In the genomic region with DNA sequence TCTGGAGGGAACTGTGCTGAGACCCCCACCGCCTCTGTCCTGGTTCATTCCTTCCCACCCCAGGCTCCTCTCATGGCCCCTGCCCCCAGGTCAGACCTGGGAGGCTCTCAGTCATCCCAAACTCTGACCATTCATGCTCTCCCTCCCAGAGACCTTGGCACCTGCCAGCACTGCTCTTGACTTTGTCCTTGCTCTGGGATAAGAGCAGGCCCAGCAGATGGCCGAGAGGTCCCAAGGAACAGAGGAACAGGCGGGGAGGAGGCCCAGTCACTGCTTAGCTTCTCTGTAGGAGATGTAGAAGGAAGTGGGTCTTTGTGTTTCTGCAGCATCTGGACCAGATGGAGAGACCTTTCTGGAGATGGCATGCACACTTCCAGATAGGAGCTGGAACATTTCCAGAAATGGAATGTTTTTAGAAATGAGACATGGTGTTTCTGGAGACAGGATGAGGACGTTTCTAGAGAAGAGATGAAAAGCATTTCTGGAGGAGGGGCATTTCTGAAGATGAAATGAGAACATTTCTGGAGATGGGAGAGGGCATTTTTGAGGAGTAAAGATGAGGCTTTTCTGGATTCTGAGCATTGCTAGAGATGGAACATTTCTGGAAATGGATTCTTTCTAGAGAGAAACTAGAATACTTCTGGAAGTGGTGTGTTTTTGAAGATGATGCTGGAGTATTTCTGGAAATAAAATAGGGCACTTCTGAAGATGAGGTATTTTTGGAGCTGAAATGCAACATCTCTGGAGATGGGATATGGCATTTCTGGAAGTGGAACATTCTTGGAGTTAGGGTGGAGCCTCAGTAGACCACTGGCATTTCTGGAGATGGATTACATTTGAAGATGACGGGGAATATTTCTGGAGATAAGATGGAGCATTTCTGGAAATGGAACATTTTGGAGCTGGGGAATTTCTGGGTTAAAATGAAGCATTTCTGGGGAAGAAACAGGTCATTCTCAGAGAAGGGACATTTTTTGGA, we compare ENCODE assay signal across 1 cellular context.
TF ChIP-seq lines count a peak whose summit lies in the region.

No MANE protein-coding gene starts in this region.

TF ChIP-seq in endothelial cell of umbilical vein, 7 proteins besides CTCF, POLR2A, EP300 and RAD21 (continued from another document):
- no peak for TF ChIP-seq GATA2 (IDR thresholded peaks at IDR 0.05; ENCODE audit: insufficient read depth, insufficient read length, low read depth, low read length)
- no peak for TF ChIP-seq POLR2AphosphoS5 (IDR thresholded peaks at IDR 0.05; ENCODE audit: insufficient read depth, low read depth, low read length)
TF ChIP-seq in endothelial cell of umbilical vein: peak in this region for 0.
